8 cellular contexts compared by ENCODE assay signal in the genomic region with DNA sequence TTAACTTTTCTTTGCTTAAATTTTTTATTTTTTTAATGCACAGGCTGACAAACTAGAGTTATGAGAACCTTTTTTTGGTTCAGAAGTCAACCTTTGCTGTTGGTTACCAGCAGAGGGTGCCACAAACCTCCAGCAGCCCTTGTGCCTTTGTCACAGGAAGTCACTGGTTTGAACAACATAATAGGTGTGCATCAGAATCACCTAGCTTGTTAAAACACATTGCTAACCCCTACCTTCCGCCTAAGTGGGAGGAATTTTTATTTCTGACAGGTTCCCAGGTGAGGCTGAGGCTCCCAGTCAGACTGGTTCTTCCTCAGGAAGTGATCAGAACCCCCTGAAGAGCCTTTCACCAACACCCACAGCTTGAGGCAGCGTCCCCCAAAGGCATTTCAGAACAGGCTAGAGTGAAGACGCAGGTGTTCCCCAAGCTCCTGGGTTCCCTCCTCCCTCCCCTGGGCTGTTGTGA. TPM values are rescaled to one million over a fixed set of nuclear protein-coding genes. Genes with fewer than 3 reads are reported as not detected.
A peak's percentile ranks its signal among the peaks of the same experiment; 100 is the strongest.
DNase-seq lines count a peak whose midpoint lies in the region; ATAC-seq and TF ChIP-seq lines count a peak whose summit lies in the region.

No MANE protein-coding gene starts in this region.

- H3K9me3 ChIP-seq in PC-3 (ENCODE audit: low read length) (no peaks in the 10 kb centered on the region), vagina (no peaks in the 10 kb centered on the region)

- CTCF ChIA-PET in PC-3 (lab: Charles Lee): interaction anchor here (0.6 to 5.5 kb wide), 11 partner anchors 17 to 1804 kb away, joined by 3 to 170 read pairs (median 5); partner anchors contain the start of genes COMTD1 and VDAC2

- DNase-seq in DMS53 treated with DMSO at 0.1 percent for 48 hours (lab: John Stamatoyannopoulos, UW; ENCODE audit: unreplicated experiment) (peak; percentile 49), PC-3 (peak; percentile 99), foreskin keratinocyte (peak; percentile 87 to 90), osteocyte (ENCODE audit: extremely low spot score, unreplicated experiment) (no peak), vagina (ENCODE audit: extremely low spot score in 2 of 2) (no peak)
- DNase-seq in activated T-helper 1 cell treated with anti-CD3 and anti-CD28 coated beads, Interleukin-2, amount 50 U/mL, for 16 hours (ENCODE audit: low read depth in 1 of 2, low spot score in 1 of 2): peak; percentile 40 to 44

- ATAC-seq in HG02678 (IDR thresholded peaks at IDR 0.05; ENCODE audit: unreplicated experiment) (peak; percentile 47), PC-3 (peak; percentile 64), foreskin keratinocyte (peak; percentile 84), HG02970 (IDR thresholded peaks at IDR 0.05; ENCODE audit: low FRiP score, unreplicated experiment) (no peak)

- H3K27me3 ChIP-seq in PC-3 (ENCODE audit: low read length) (no peaks in the 10 kb centered on the region), foreskin keratinocyte (no peaks in the 10 kb centered on the region), vagina (no peaks in the 10 kb centered on the region)

- peaks cover 8% of the 10 kb centered on the region for H3F3A ChIP-seq in PC-3 (ENCODE audit: low read length, unreplicated experiment)

- H3K9me3 Mint-ChIP-seq in osteocyte (ENCODE audit: unreplicated experiment): no peaks in the 10 kb centered on the region

- H3K27ac ChIP-seq in PC-3 (ENCODE audit: low read length) (peak overlapping the region; percentile 6), foreskin keratinocyte (no peak overlapping the region), vagina (peak overlapping the region; percentile 5)

- no peaks in the 10 kb centered on the region for H3K36me3 Mint-ChIP-seq in osteocyte (ENCODE audit: unreplicated experiment)

- H3K4me1 ChIP-seq in PC-3 (ENCODE audit: insufficient read depth, low read length) (peaks cover 31% of the 10 kb centered on the region), foreskin keratinocyte (peaks cover 6% of the 10 kb centered on the region), vagina (peaks cover 41% of the 10 kb centered on the region)

- POLR2A ChIA-PET in PC-3 (lab: Charles Lee; ENCODE audit: unreplicated experiment): interaction anchor here (0.5 to 1.5 kb wide), 9 partner anchors 9 to 1547 kb away, joined by 3 to 25 read pairs (median 8); partner anchors contain the start of gene VDAC2

- intact Hi-C loops in PC-3 (cut with micrococcal nuclease) (loop anchor here (1.0 to 5.0 kb wide), 5 partner anchors 22 to 209 kb away; partner anchors contain the start of gene VDAC2), vagina (cut with DNase I) (no loop called here)

- H2AFZ ChIP-seq in PC-3 (ENCODE audit: low read length): peak overlapping the region; percentile 25; the same call in 1 of the 2 replicates

- H3K27me3 Mint-ChIP-seq in osteocyte (ENCODE audit: unreplicated experiment): no peaks in the 10 kb centered on the region

- no peak overlapping the region for H3K27ac Mint-ChIP-seq in osteocyte (ENCODE audit: unreplicated experiment)

- no peaks in the 10 kb centered on the region for H4K20me1 ChIP-seq in PC-3 (ENCODE audit: low read length)

- H3K4me1 Mint-ChIP-seq in osteocyte (ENCODE audit: unreplicated experiment): peaks cover 8% of the 10 kb centered on the region

- no peak for TF ChIP-seq POLR2A in vagina (IDR thresholded peaks at IDR 0.05)

- H3K79me2 ChIP-seq in PC-3 (ENCODE audit: low read length): no peaks in the 10 kb centered on the region

- H3K9ac ChIP-seq in PC-3 (ENCODE audit: low read length): no peak overlapping the region

- H3K4me3 Mint-ChIP-seq in osteocyte (ENCODE audit: unreplicated experiment): no peak overlapping the region

- no peaks in the 10 kb centered on the region for H3K9me2 ChIP-seq in PC-3 (replicated peaks; ENCODE audit: low read length)

- no TSS peak for BruUV-seq in PC-3 (replicated peaks; lab: Mats Ljungman, UMichigan)

- H3K4me3 ChIP-seq in PC-3 (ENCODE audit: low read length) (no peak overlapping the region), vagina (no peak overlapping the region)

- no peaks in the 10 kb centered on the region for H3K36me3 ChIP-seq in PC-3 (ENCODE audit: low read depth, low read length)
- no peaks in the 10 kb centered on the region for H3K36me3 ChIP-seq in vagina

- TF ChIP-seq CTCF in PC-3 (conservative IDR thresholded peaks at IDR 0.05; ENCODE audit: low read depth, low read length): peak; percentile 98
- peak; percentile 98 for TF ChIP-seq CTCF in foreskin keratinocyte (conservative IDR thresholded peaks at IDR 0.05)
- peak; percentile 65 for TF ChIP-seq CTCF in osteocyte (IDR thresholded peaks at IDR 0.05)
- peak; percentile 29 to 50 (median 39) for TF ChIP-seq CTCF in vagina (IDR thresholded peaks at IDR 0.05)

- H3K4me2 ChIP-seq in PC-3 (ENCODE audit: low read length): 0 out of 2 replicates have a peak overlapping the region, but pooled peaks have one; percentile 17

RNA-seq across cellular contexts. Expression of gene VDAC2, which starts 22.6 kb away (rescaled TPM):
- total RNA-seq in PC-3 (2014; rRNA removed): 463 and 542 TPM in 2 replicates
- 231 and 234 TPM in 2 replicates for total RNA-seq in foreskin keratinocyte
- 227 and 253 TPM in 2 replicates for polyA plus RNA-seq in foreskin keratinocyte
- total RNA-seq in osteocyte: 130 TPM in 2 replicates
- total RNA-seq in vagina: 127 TPM

RNA-seq across cellular contexts. Expression of gene COMTD1, which starts 47.8 kb away (rescaled TPM):
- 183 and 214 TPM in 2 replicates for total RNA-seq in PC-3 (2014; rRNA removed)
- 21.3 and 28.2 TPM in 2 replicates for total RNA-seq in foreskin keratinocyte
- polyA plus RNA-seq in foreskin keratinocyte: 30.3 and 34.1 TPM in 2 replicates
- total RNA-seq in osteocyte: 12.9 and 15.7 TPM in 2 replicates
- total RNA-seq in vagina: 80.0 TPM

Comparison
In these comparisons a context has a peak if more than half of its experiments do, and no peak if none do; other contexts are left out.
1. DNase-seq: peak in DMS53 treated with DMSO at 0.1 percent for 48 hours (single experiment), PC-3 (single experiment), activated T-helper 1 cell treated with anti-CD3 and anti-CD28 coated beads, Interleukin-2, amount 50 U/mL, for 16 hours (2 of 2) and foreskin keratinocyte (2 of 2); none in osteocyte (single experiment) and vagina (0 of 2).
2. CTCF ChIP-seq: peak in every context shown above with its lines; median percentile 98 in PC-3; 98 in foreskin keratinocyte; 65 in osteocyte; 39 in vagina.